ENCODE assay signal across 2 cellular contexts in genomic region chr2:5689790-5690189, GRCh38.
TF ChIP-seq lines count a peak whose summit lies in the region.

No MANE protein-coding gene starts in this region.

TF ChIP-seq in IMR-90, 13 proteins besides CTCF, POLR2A, EP300 and RAD21:
- TF ChIP-seq SMC3 (IDR thresholded peaks at IDR 0.05; ENCODE audit: low read depth, low read length) (no peak), MAZ (IDR thresholded peaks at IDR 0.05; ENCODE audit: borderline replicate concordance, low read depth, low read length) (no peak), CEBPB (IDR thresholded peaks at IDR 0.05; ENCODE audit: low read depth, low read length) (no peak), ELK1 (IDR thresholded peaks at IDR 0.05; ENCODE audit: borderline replicate concordance, low read depth, low read length) (no peak), RCOR1 (IDR thresholded peaks at IDR 0.05; ENCODE audit: insufficient replicate concordance, low read length) (no peak), NFE2L2 (IDR thresholded peaks at IDR 0.05; ENCODE audit: low read depth, low read length) (no peak)
TF ChIP-seq in IMR-90: peak in this region for 0.

TF ChIP-seq in H1, 55 proteins besides CTCF, POLR2A, EP300 and RAD21:
- no peak for TF ChIP-seq TCF12 (IDR thresholded peaks at IDR 0.05; ENCODE audit: low read depth, low read length)
- TF ChIP-seq CHD7 (IDR thresholded peaks at IDR 0.05; ENCODE audit: insufficient replicate concordance, low read length): no peak
- TF ChIP-seq SP4 (IDR thresholded peaks at IDR 0.05; ENCODE audit: low read length): no peak
- no peak for TF ChIP-seq ASH2L (IDR thresholded peaks at IDR 0.05; ENCODE audit: low read length)
